8 cellular contexts compared by ENCODE assay signal in genomic region chr19:35545855-35546381, GRCh38. TPM values are rescaled to one million over a fixed set of nuclear protein-coding genes. Genes with fewer than 3 reads are reported as not detected.
DNase-seq lines count a peak whose midpoint lies in the region; ATAC-seq, FAIRE-seq and TF ChIP-seq lines count a peak whose summit lies in the region.

No MANE protein-coding gene starts in this region.

- H3K27ac Mint-ChIP-seq in osteocyte (ENCODE audit: unreplicated experiment) = peak overlapping the region; percentile 78

- peak overlapping the region; percentile 88 for H3K4me3 Mint-ChIP-seq in osteocyte (ENCODE audit: unreplicated experiment)

- no peaks in the 10 kb centered on the region for H3K9me3 Mint-ChIP-seq in osteocyte (ENCODE audit: unreplicated experiment)

- ATAC-seq in GM18498 (IDR thresholded peaks at IDR 0.05; ENCODE audit: unreplicated experiment) = peak; percentile 56
- ATAC-seq in HG02763 (IDR thresholded peaks at IDR 0.05; ENCODE audit: unreplicated experiment) = peak; percentile 38
- no peak for ATAC-seq in GM21737 (IDR thresholded peaks at IDR 0.05; ENCODE audit: unreplicated experiment)

- no peaks in the 10 kb centered on the region for H3K27me3 Mint-ChIP-seq in osteocyte (ENCODE audit: unreplicated experiment)

- H3K4me1 Mint-ChIP-seq in osteocyte (ENCODE audit: unreplicated experiment) = peaks cover 23% of the 10 kb centered on the region

- DNase-seq in NCI-H345 (lab: John Stamatoyannopoulos, UW) (peak; percentile 60), fibroblast of pulmonary artery (ENCODE audit: low read depth) (no peak), osteocyte (ENCODE audit: extremely low spot score, unreplicated experiment) (no peak), urothelium cell line (ENCODE audit: low spot score) (peak; percentile 72)
- DNase-seq in activated T-cell treated with anti-CD3 and anti-CD28 coated beads, Interleukin-2, amount 50 U/mL, for 48 hours = peak; percentile 86 to 87

- H3K4me3 ChIP-seq in fibroblast of pulmonary artery (replicated peaks; ENCODE audit: low read depth, low read length) = peak overlapping the region; percentile 92

- H3K36me3 Mint-ChIP-seq in osteocyte (ENCODE audit: unreplicated experiment) = no peaks in the 10 kb centered on the region

- TF ChIP-seq CTCF in fibroblast of pulmonary artery (IDR thresholded peaks at IDR 0.05; ENCODE audit: low read length, missing control alignments) = no peak
- no peak for TF ChIP-seq CTCF in osteocyte (IDR thresholded peaks at IDR 0.05)

- no peak for FAIRE-seq in urothelium cell line (lab: Jason Lieb, UNC)

RNA-seq across cellular contexts. Expression of gene TMEM147, which starts 0.5 kb away (rescaled TPM):
- 110 and 111 TPM in 2 replicates for total RNA-seq in osteocyte

RNA-seq across cellular contexts. Expression of gene GAPDHS, which starts 12.7 kb away (rescaled TPM):
- not detected in 2 replicates for total RNA-seq in osteocyte

RNA-seq across cellular contexts. Expression of gene ATP4A, which starts 17.5 kb away (rescaled TPM):
- not detected in 2 replicates for total RNA-seq in osteocyte

RNA-seq across cellular contexts. Expression of gene SBSN, which starts 17.8 kb away (rescaled TPM):
- total RNA-seq in osteocyte = not detected in 2 replicates

RNA-seq across cellular contexts. Expression of gene DMKN, which starts 32.5 kb away (rescaled TPM):
- not detected in 2 replicates for total RNA-seq in osteocyte

Comparison
In these comparisons a context has a peak if more than half of its experiments do, and no peak if none do; other contexts are left out.
1. DNase-seq: peak in NCI-H345 (single experiment), activated T-cell treated with anti-CD3 and anti-CD28 coated beads, Interleukin-2, amount 50 U/mL, for 48 hours (2 of 2) and urothelium cell line (single experiment); none in fibroblast of pulmonary artery (single experiment) and osteocyte (single experiment).